Comparison of ENCODE assay signal across 10 cellular contexts in genomic region chr2:69535739-69536374, GRCh38.
DNase-seq lines count a peak whose midpoint lies in the region; ATAC-seq and TF ChIP-seq lines count a peak whose summit lies in the region.
"Had no signal": no experiment of that assay in that cellular context is flagged by ENCODE, and none has a peak within 500 bp of the region (broad histone marks: within the 10 kb centered on the region; RNA-seq: fewer than 3 reads in every experiment).

No MANE protein-coding gene starts in this region.

- H3K27me3 ChIP-seq in CD4-positive, alpha-beta T cell (ENCODE audit: control insufficient read depth, insufficient read depth, low read length) = no peaks in the 10 kb centered on the region

- no peak overlapping the region for H3K4me3 Mint-ChIP-seq in CD4-positive, alpha-beta T cell

- DNase-seq in CD4-positive, alpha-beta T cell = no peak
- DNase-seq in dermis microvascular lymphatic vessel endothelial cell (ENCODE audit: low read depth in 2 of 2) (peak; percentile 3 to 16), NCI-H1048 (lab: John Stamatoyannopoulos, UW) (no peak), NCI-H1092 treated with DMSO at 0.1 percent for 48 hours (lab: John Stamatoyannopoulos, UW) (no peak)
- DNase-seq in NK-92 treated with Interleukin-12 subunit alpha and Interleukin-12 subunit beta, amount 100 ng/mL, for 24 hours (lab: John Stamatoyannopoulos, UW) = no peak
- DNase-seq: activated naive CD4-positive, alpha-beta T cell; NCI-H2171 treated with DMSO at 0.1 percent for 48 hours had no signal

- peaks cover 100% of the 10 kb centered on the region for H3K36me3 Mint-ChIP-seq in CD4-positive, alpha-beta T cell (ENCODE audit: low read depth)

- no peak for TF ChIP-seq CTCF in CD4-positive, alpha-beta T cell (IDR thresholded peaks at IDR 0.05)

- ATAC-seq in CD4-positive, alpha-beta T cell (ENCODE audit: poor library complexity) = no peak
- peak; percentile 75 for ATAC-seq in GM19043 (IDR thresholded peaks at IDR 0.05; ENCODE audit: low read depth, unreplicated experiment)
- ATAC-seq in HG03571 (IDR thresholded peaks at IDR 0.05; ENCODE audit: unreplicated experiment) = peak; percentile 50
- ATAC-seq in GM18519 (IDR thresholded peaks at IDR 0.05; ENCODE audit: low FRiP score, unreplicated experiment) = no peak

- POLR2A ChIA-PET in CD4-positive, alpha-beta T cell (lab: Charles Lee) = no interaction called here

- CTCF ChIA-PET in CD4-positive, alpha-beta T cell (lab: Charles Lee) = interaction anchor here (1.4 kb wide), 1 partner anchor 30 kb away, joined by 3 read pairs; no protein-coding TSS in a partner anchor

- peaks cover 56% of the 10 kb centered on the region for H3K4me1 Mint-ChIP-seq in CD4-positive, alpha-beta T cell (ENCODE audit: low read depth)

- intact Hi-C loops in CD4-positive, alpha-beta T cell (cut with DNase I, micrococcal nuclease) = no loop called here

- H3K27ac ChIP-seq in CD4-positive, alpha-beta T cell (ENCODE audit: low read depth, low read length) = no peak overlapping the region

- H3K9me3 ChIP-seq in CD4-positive, alpha-beta T cell (ENCODE audit: control insufficient read depth, low read length) = peaks cover 10% of the 10 kb centered on the region

- no peaks in the 10 kb centered on the region for H3K27me3 Mint-ChIP-seq in CD4-positive, alpha-beta T cell

- peaks cover 5% of the 10 kb centered on the region for H3K9me3 Mint-ChIP-seq in CD4-positive, alpha-beta T cell

- peak overlapping the region; percentile 73 for H3K27ac Mint-ChIP-seq in CD4-positive, alpha-beta T cell

Comparison
In these comparisons a context has a peak if more than half of its experiments do, and no peak if none do; other contexts are left out.
1. ATAC-seq: peak in GM19043 (single experiment) and HG03571 (single experiment); none in CD4-positive, alpha-beta T cell (single experiment) and GM18519 (single experiment).
2. DNase-seq: peak in dermis microvascular lymphatic vessel endothelial cell (2 of 2); none in CD4-positive, alpha-beta T cell (0 of 10), NK-92 treated with Interleukin-12 subunit alpha and Interleukin-12 subunit beta, amount 100 ng/mL, for 24 hours (single experiment), NCI-H1048 (single experiment) and NCI-H1092 treated with DMSO at 0.1 percent for 48 hours (single experiment).